ENCODE assay signal across 14 cellular contexts in genomic region chr2:241891988-241892298, GRCh38. TPM values are rescaled to one million over a fixed set of nuclear protein-coding genes. Genes with fewer than 3 reads are reported as not detected.
DNase-seq lines count a peak whose midpoint lies in the region; ATAC-seq and TF ChIP-seq lines count a peak whose summit lies in the region.
"Had no signal": no experiment of that assay in that cellular context is flagged by ENCODE, and none has a peak within 500 bp of the region (broad histone marks: within the 10 kb centered on the region; RNA-seq: fewer than 3 reads in every experiment).

No MANE protein-coding gene starts in this region.

- H3K9ac ChIP-seq in liver (ENCODE audit: low read depth in 1 of 2, low read length in 2 of 2), result peak overlapping the region in 1 of 2 donors; percentile 7
- H3K9ac ChIP-seq: BLaER1 treated with 17β-estradiol and CSF1 and Interleukin-3, amounts not matched to agents 10 nM and 100 nM had no signal

- intact Hi-C loops in activated naive CD4-positive, alpha-beta T cell treated with anti-CD3 and anti-CD28 coated beads for 36 hours (cut with micrococcal nuclease), result no loop called here

- H3K9me3 Mint-ChIP-seq in activated naive CD4-positive, alpha-beta T cell treated with anti-CD3 and anti-CD28 coated beads, Interleukin-2, amount 10 ng/mL, durations not matched to agents 7 days and 5 days, result peaks cover 9% of the 10 kb centered on the region
- peaks cover 4% of the 10 kb centered on the region for H3K9me3 Mint-ChIP-seq in activated naive CD4-positive, alpha-beta T cell treated with anti-CD3 and anti-CD28 coated beads for 36 hours
- H3K9me3 Mint-ChIP-seq in type B pancreatic cell, result peaks cover 5% of the 10 kb centered on the region

- CTCF ChIA-PET in activated naive CD4-positive, alpha-beta T cell treated with anti-CD3 and anti-CD28 coated beads, Interleukin-2, amount 10 ng/mL, durations not matched to agents 7 days and 5 days (lab: Charles Lee), result no interaction called here
- CTCF ChIA-PET in activated naive CD4-positive, alpha-beta T cell treated with anti-CD3 and anti-CD28 coated beads for 36 hours (lab: Charles Lee), result no interaction called here

- H3K4me3 ChIP-seq in WERI-Rb-1 (ENCODE audit: low read depth, low read length), result no peak overlapping the region
- no peak overlapping the region for H3K4me3 ChIP-seq in liver (ENCODE audit: low read depth in 1 of 3, low read length in 3 of 3)
- H3K4me3 ChIP-seq: BLaER1 treated with 17β-estradiol and CSF1 and Interleukin-3, amounts not matched to agents 10 nM and 100 nM; GM23338 had no signal

- H3K36me3 Mint-ChIP-seq in activated naive CD4-positive, alpha-beta T cell treated with anti-CD3 and anti-CD28 coated beads, Interleukin-2, amount 10 ng/mL, durations not matched to agents 7 days and 5 days, result peaks cover 24% of the 10 kb centered on the region
- H3K36me3 Mint-ChIP-seq in activated naive CD4-positive, alpha-beta T cell treated with anti-CD3 and anti-CD28 coated beads for 36 hours (ENCODE audit: low read depth), result peaks cover 22% of the 10 kb centered on the region
- peaks cover 15% of the 10 kb centered on the region for H3K36me3 Mint-ChIP-seq in type B pancreatic cell

- H3K27ac ChIP-seq in WERI-Rb-1, result peak overlapping the region; percentile 54
- H3K27ac ChIP-seq in liver (ENCODE audit: low read depth in 1 of 2, low read length in 2 of 2), result peak overlapping the region; percentile 59 to 77

- ATAC-seq in GM18520 (IDR thresholded peaks at IDR 0.05; ENCODE audit: unreplicated experiment), result no peak
- no peak for ATAC-seq in HG03139 (IDR thresholded peaks at IDR 0.05; ENCODE audit: unreplicated experiment)
- ATAC-seq: PC-3 had no signal

- peaks cover 3 to 18% (median 10%) of the 10 kb centered on the region in 4 donors for H3K4me1 ChIP-seq in liver (ENCODE audit: control insufficient read depth in 4 of 4, insufficient read depth in 4 of 4, low read length in 3 of 4)

- H3K9me3 ChIP-seq in WERI-Rb-1 (ENCODE audit: severe bottlenecking) (peaks cover 2% of the 10 kb centered on the region), liver (ENCODE audit: control insufficient read depth in 4 of 4, low read length in 3 of 4) (no peaks in the 10 kb centered on the region)

- no peak for TF ChIP-seq RAD21 in liver (IDR thresholded peaks at IDR 0.05)

- H3K36me3 ChIP-seq in WERI-Rb-1 (no peaks in the 10 kb centered on the region; the same call in 1 of the 2 replicates), liver (ENCODE audit: control insufficient read depth in 4 of 4, insufficient read depth in 3 of 4, low read depth in 1 of 4, low read length in 3 of 4) (peaks cover 0 to 2% (median 0%) of the 10 kb centered on the region in 4 donors)

- H3K27me3 ChIP-seq in WERI-Rb-1 (ENCODE audit: insufficient read depth, low read depth, severe bottlenecking) (no peaks in the 10 kb centered on the region), liver (ENCODE audit: control insufficient read depth in 4 of 4, insufficient read depth in 4 of 4, low read length in 3 of 4) (no peaks in the 10 kb centered on the region)

- no peak overlapping the region for H3K27ac Mint-ChIP-seq in activated naive CD4-positive, alpha-beta T cell treated with anti-CD3 and anti-CD28 coated beads, Interleukin-2, amount 10 ng/mL, durations not matched to agents 7 days and 5 days
- no peak overlapping the region for H3K27ac Mint-ChIP-seq in activated naive CD4-positive, alpha-beta T cell treated with anti-CD3 and anti-CD28 coated beads for 36 hours
- peak overlapping the region; percentile 21 for H3K27ac Mint-ChIP-seq in type B pancreatic cell
- H3K27ac Mint-ChIP-seq: GM23338 had no signal

- WGBS in liver, result 44% methylated on average over 3 of the region's 3 CpGs

- no peaks in the 10 kb centered on the region for H3K27me3 Mint-ChIP-seq in activated naive CD4-positive, alpha-beta T cell treated with anti-CD3 and anti-CD28 coated beads, Interleukin-2, amount 10 ng/mL, durations not matched to agents 7 days and 5 days
- no peaks in the 10 kb centered on the region for H3K27me3 Mint-ChIP-seq in activated naive CD4-positive, alpha-beta T cell treated with anti-CD3 and anti-CD28 coated beads for 36 hours (ENCODE audit: low read depth)
- no peaks in the 10 kb centered on the region for H3K27me3 Mint-ChIP-seq in type B pancreatic cell

- H3K4me3 Mint-ChIP-seq in activated naive CD4-positive, alpha-beta T cell treated with anti-CD3 and anti-CD28 coated beads, Interleukin-2, amount 10 ng/mL, durations not matched to agents 7 days and 5 days, result no peak overlapping the region
- no peak overlapping the region for H3K4me3 Mint-ChIP-seq in activated naive CD4-positive, alpha-beta T cell treated with anti-CD3 and anti-CD28 coated beads for 36 hours
- H3K4me3 Mint-ChIP-seq in type B pancreatic cell, result no peak overlapping the region
- H3K4me3 Mint-ChIP-seq: GM23338 had no signal

- DNase-seq in activated naive CD4-positive, alpha-beta T cell treated with anti-CD3 and anti-CD28 coated beads, Interleukin-2, amount 10 ng/mL, durations not matched to agents 7 days and 5 days, result peak; percentile 5
- no peak for DNase-seq in activated naive CD4-positive, alpha-beta T cell treated with anti-CD3 and anti-CD28 coated beads for 36 hours
- no peak for DNase-seq in WERI-Rb-1
- no peak for DNase-seq in type B pancreatic cell (ENCODE audit: extremely low spot score, unreplicated experiment)
- no peak for DNase-seq in stimulated activated CD4-positive, alpha-beta T cell treated with anti-CD3 and anti-CD28 coated beads, Interleukin-12 subunit alpha, Interleukin-12 subunit beta, amount 100 ng/mL, for 4 hours
- DNase-seq: DND-41, KG1, NCI-H2081 treated with DMSO at 0.1 percent for 48 hours, PC-3 had no signal

- no peak for TF ChIP-seq CTCF in WERI-Rb-1 (IDR thresholded peaks at IDR 0.05; ENCODE audit: low read depth, low read length)
- TF ChIP-seq CTCF in liver (IDR thresholded peaks at IDR 0.05; ENCODE audit: low read depth, low read length, missing input control), result no peak
- TF ChIP-seq CTCF in type B pancreatic cell (conservative IDR thresholded peaks at IDR 0.05), result no peak

- H3K4me1 Mint-ChIP-seq in activated naive CD4-positive, alpha-beta T cell treated with anti-CD3 and anti-CD28 coated beads, Interleukin-2, amount 10 ng/mL, durations not matched to agents 7 days and 5 days, result peaks cover 15% of the 10 kb centered on the region
- H3K4me1 Mint-ChIP-seq in activated naive CD4-positive, alpha-beta T cell treated with anti-CD3 and anti-CD28 coated beads for 36 hours (ENCODE audit: low read depth), result peaks cover 19% of the 10 kb centered on the region
- peaks cover 13% of the 10 kb centered on the region for H3K4me1 Mint-ChIP-seq in type B pancreatic cell (ENCODE audit: unreplicated experiment)

TF ChIP-seq in liver, 16 proteins besides CTCF, POLR2A, EP300 and RAD21:
- TF ChIP-seq NR2F2 (IDR thresholded peaks at IDR 0.05), result no peak
- TF ChIP-seq FOXA2 (IDR thresholded peaks at IDR 0.05), result peak; percentile 40
- peak in 1 of 2 donors; percentile 10 for TF ChIP-seq HNF4A (conservative IDR thresholded peaks at IDR 0.05)
- TF ChIP-seq YY1 (IDR thresholded peaks at IDR 0.05), result peak; percentile 27
- no peak for TF ChIP-seq GABPA (IDR thresholded peaks at IDR 0.05 in 1 of 2, conservative IDR thresholded peaks at IDR 0.05 in 1 of 2)
- peak; percentile 9 for TF ChIP-seq MAX (IDR thresholded peaks at IDR 0.05)
- TF ChIP-seq SP1 (IDR thresholded peaks at IDR 0.05), result no peak
- TF ChIP-seq, protein P1, sequence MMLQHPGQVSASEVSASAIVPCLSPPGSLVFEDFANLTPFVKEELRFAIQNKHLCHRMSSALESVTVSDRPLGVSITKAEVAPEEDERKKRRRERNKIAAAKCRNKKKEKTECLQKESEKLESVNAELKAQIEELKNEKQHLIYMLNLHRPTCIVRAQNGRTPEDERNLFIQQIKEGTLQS (IDR thresholded peaks at IDR 0.05), result no peak
- no peak for TF ChIP-seq JUND (IDR thresholded peaks at IDR 0.05)
- no peak for TF ChIP-seq FOXA1 (IDR thresholded peaks at IDR 0.05)
- TF ChIP-seq, protein P2, sequence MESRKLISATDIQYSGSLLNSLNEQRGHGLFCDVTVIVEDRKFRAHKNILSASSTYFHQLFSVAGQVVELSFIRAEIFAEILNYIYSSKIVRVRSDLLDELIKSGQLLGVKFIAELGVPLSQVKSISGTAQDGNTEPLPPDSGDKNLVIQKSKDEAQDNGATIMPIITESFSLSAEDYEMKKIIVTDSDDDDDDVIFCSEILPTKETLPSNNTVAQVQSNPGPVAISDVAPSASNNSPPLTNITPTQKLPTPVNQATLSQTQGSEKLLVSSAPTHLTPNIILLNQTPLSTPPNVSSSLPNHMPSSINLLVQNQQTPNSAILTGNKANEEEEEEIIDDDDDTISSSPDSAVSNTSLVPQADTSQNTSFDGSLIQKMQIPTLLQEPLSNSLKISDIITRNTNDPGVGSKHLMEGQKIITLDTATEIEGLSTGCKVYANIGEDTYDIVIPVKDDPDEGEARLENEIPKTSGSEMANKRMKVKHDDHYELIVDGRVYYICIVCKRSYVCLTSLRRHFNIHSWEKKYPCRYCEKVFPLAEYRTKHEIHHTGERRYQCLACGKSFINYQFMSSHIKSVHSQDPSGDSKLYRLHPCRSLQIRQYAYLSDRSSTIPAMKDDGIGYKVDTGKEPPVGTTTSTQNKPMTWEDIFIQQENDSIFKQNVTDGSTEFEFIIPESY (IDR thresholded peaks at IDR 0.05), result no peak
- TF ChIP-seq RXRA (IDR thresholded peaks at IDR 0.05), result peak in 1 of 2 donors; percentile 10
- TF ChIP-seq TAF1 (conservative IDR thresholded peaks at IDR 0.05), result no peak

RNA-seq across cellular contexts. Expression of gene RTP5, which starts 22.4 kb away (rescaled TPM):
- total RNA-seq in activated naive CD4-positive, alpha-beta T cell treated with anti-CD3 and anti-CD28 coated beads for 36 hours, result not detected
- under 1 TPM in 1 of 2 donors, not detected in 1; under 0.01 TPM for total RNA-seq in liver
- under 1 TPM in 1 of 2 donors, not detected in 1; 0.03 TPM for polyA plus RNA-seq in liver
- not detected in 2 replicates for total RNA-seq in type B pancreatic cell (ENCODE audit: low replicate concordance)
- total RNA-seq: GM23338, PC-3 had no signal
- polyA plus RNA-seq: GM23338 had no signal

RNA-seq across cellular contexts. Expression of gene PDCD1, which starts 33.2 kb away (rescaled TPM):
- 1 to 10 TPM; 6.9 to 8.3 TPM for total RNA-seq in activated naive CD4-positive, alpha-beta T cell treated with anti-CD3 and anti-CD28 coated beads for 36 hours
- total RNA-seq in liver (under 1 TPM; 0.25 to 0.37 TPM), type B pancreatic cell (ENCODE audit: low replicate concordance) (not detected in 2 replicates)
- polyA plus RNA-seq in liver, result under 1 TPM in 1 of 2 donors, not detected in 1; 0.20 TPM
- total RNA-seq: PC-3 had no signal
